Comparison of ENCODE assay signal across 8 cellular contexts in genomic region chr7:149771696-149772235, GRCh38. TPM values are rescaled to one million over a fixed set of nuclear protein-coding genes. Genes with fewer than 3 reads are reported as not detected.
DNase-seq lines count a peak whose midpoint lies in the region; ATAC-seq and TF ChIP-seq lines count a peak whose summit lies in the region.

No MANE protein-coding gene starts in this region.

- H3K27me3 ChIP-seq in mucosa of rectum (ENCODE audit: control insufficient read depth in 2 of 2, insufficient read depth in 2 of 2, low read length in 2 of 2) = peaks cover 5 to 7% of the 10 kb centered on the region in 2 donors

- no peaks in the 10 kb centered on the region for H3K36me3 ChIP-seq in mucosa of rectum (ENCODE audit: control insufficient read depth in 2 of 2, insufficient read depth in 2 of 2, low read length in 2 of 2)

- H3K9ac ChIP-seq in mucosa of rectum (ENCODE audit: low read depth in 1 of 2, low read length in 2 of 2) = no peak overlapping the region

- peak overlapping the region; percentile 75 for H3K4me3 ChIP-seq in epithelial cell of proximal tubule (ENCODE audit: low read depth, low read length)
- H3K4me3 ChIP-seq in mucosa of rectum (ENCODE audit: low read length in 2 of 2) = peak overlapping the region; percentile 72 to 82

- TF ChIP-seq CTCF in epithelial cell of proximal tubule (conservative IDR thresholded peaks at IDR 0.05; ENCODE audit: low read depth, low read length) = no peak

- peaks cover 0 to 5% of the 10 kb centered on the region in 2 donors for H3K4me1 ChIP-seq in mucosa of rectum (ENCODE audit: control insufficient read depth in 2 of 2, insufficient read depth in 2 of 2, low read length in 2 of 2)

- DNase-seq in COLO829 (ENCODE audit: low spot score) = peak; percentile 89
- DNase-seq in HS-27A (ENCODE audit: low read depth) = peak; percentile 7
- peak; percentile 67 for DNase-seq in NOMO-1 treated with dmso at 0.1 percent for 144 hours (lab: John Stamatoyannopoulos, UW; ENCODE audit: unreplicated experiment)
- DNase-seq in activated CD8-positive, alpha-beta memory T cell treated with anti-CD3 and anti-CD28 coated beads, Interleukin-2, amount 50 U/mL, for 48 hours = peak; percentile 91
- peak; percentile 43 for DNase-seq in epithelial cell of proximal tubule (ENCODE audit: low read depth)
- DNase-seq in stimulated activated CD8-positive, alpha-beta memory T cell treated with anti-CD3 and anti-CD28 coated beads, Interleukin-4, amount 100 ng/mL, for 1 hour (ENCODE audit: low read depth in 2 of 2, low spot score in 1 of 2) = peak; percentile 44 to 73

- H3K9me3 ChIP-seq in mucosa of rectum (ENCODE audit: control insufficient read depth in 2 of 2, low read length in 2 of 2) = no peaks in the 10 kb centered on the region

- ATAC-seq in GM19468 (IDR thresholded peaks at IDR 0.05; ENCODE audit: extremely low read depth, unreplicated experiment) = peak; percentile 68

- peak overlapping the region in 1 of 2 donors; percentile 38 for H3K27ac ChIP-seq in mucosa of rectum (ENCODE audit: low read depth in 2 of 2, low read length in 2 of 2)

RNA-seq across cellular contexts. Expression of gene ZNF467, which starts 1.6 kb away (rescaled TPM):
- 0.07 and 0.12 TPM in 2 replicates for total RNA-seq in epithelial cell of proximal tubule

Comparison
In these comparisons a context has a peak if more than half of its experiments do, and no peak if none do; other contexts are left out.
1. DNase-seq: peak in every context shown above with its lines; median percentile 91 in activated CD8-positive, alpha-beta memory T cell treated with anti-CD3 and anti-CD28 coated beads, Interleukin-2, amount 50 U/mL, for 48 hours; 89 in COLO829; 67 in NOMO-1 treated with dmso at 0.1 percent for 144 hours; 58 in stimulated activated CD8-positive, alpha-beta memory T cell treated with anti-CD3 and anti-CD28 coated beads, Interleukin-4, amount 100 ng/mL, for 1 hour; 43 in epithelial cell of proximal tubule; 7 in HS-27A.